In the genomic region with DNA sequence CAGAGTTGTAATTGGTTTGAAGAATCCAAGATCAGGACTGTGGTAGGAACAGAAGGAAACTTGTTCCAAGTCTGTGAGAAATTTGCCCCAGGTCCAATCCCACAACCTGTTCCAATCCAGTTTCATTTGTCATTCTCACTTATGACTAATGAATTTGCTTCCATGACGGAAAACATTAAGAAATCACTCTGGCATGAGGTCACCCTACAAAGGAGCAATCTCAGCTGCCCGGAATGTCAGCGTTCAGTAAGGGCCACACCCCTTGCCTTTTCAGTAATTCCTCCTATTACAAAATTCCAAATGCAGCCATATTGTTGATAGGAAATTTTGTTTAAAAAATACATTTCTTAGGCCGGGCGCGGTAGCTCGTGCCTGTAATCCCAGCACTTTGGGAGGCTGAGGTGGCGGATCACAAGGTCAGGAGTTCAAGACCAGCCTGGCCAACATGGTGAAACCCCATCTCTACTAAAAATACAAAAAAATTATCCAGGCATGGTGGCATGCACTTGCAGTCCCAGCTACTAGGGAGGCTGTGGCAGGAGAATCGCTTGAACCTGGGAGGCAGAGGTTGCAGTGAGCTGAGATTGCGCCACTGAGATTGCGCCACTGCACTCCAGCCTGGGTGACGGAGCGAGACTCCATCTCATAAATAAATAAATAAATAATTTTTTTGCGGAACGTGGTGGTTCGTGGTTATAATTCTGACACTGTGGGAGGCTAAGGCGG, we compare ENCODE assay signal across 8 cellular contexts. TPM values are rescaled to one million over a fixed set of nuclear protein-coding genes. Genes with fewer than 3 reads are reported as not detected.
DNase-seq lines count a peak whose midpoint lies in the region; ATAC-seq and TF ChIP-seq lines count a peak whose summit lies in the region.
"Not testable (repeated sequence)": the region's sequence is repeated elsewhere in the genome, so short reads cannot be mapped to it uniquely, and the experiment has no call there.

No MANE protein-coding gene starts in this region.

- not testable (repeated sequence) for H3K9me3 Mint-ChIP-seq in Caco-2 (ENCODE audit: unreplicated experiment)

- H3K4ac ChIP-seq in trophoblast cell (ENCODE audit: low read depth, low read length): not testable (repeated sequence)

- in situ Hi-C loops in brain microvascular endothelial cell (cut with HindIII; ENCODE audit: low pct_ligation_motif_present, low sequenced_read_pairs): not testable (repeated sequence)

- peak overlapping the region; percentile 26 for H2BK5ac ChIP-seq in trophoblast cell (ENCODE audit: low read depth, low read length, poor library complexity)

- peaks cover 37% of the 10 kb centered on the region for H3K4me1 ChIP-seq in Caco-2
- H3K4me1 ChIP-seq in trophoblast cell (ENCODE audit: control insufficient read depth in 1 of 2, insufficient read depth in 2 of 2, low read length in 2 of 2); upper lobe of left lung: not testable (repeated sequence)

- peak in 2 of 4 donors; percentile 47 to 91 for TF ChIP-seq EP300 in upper lobe of left lung (IDR thresholded peaks at IDR 0.05)

- CTCF ChIA-PET in Caco-2 (lab: Charles Lee): interaction anchor here (0.6 kb wide), 1 partner anchor 16 kb away, joined by 3 read pairs; no protein-coding TSS in a partner anchor

- peak; percentile 86 to 95 for ATAC-seq in upper lobe of left lung (ENCODE audit: low FRiP score in 2 of 2)

- peak overlapping the region; percentile 65 for H3K27ac ChIP-seq in brain microvascular endothelial cell
- H3K27ac ChIP-seq in trophoblast cell (ENCODE audit: low read depth, low read length): peak overlapping the region; percentile 22
- peak overlapping the region; percentile 17 to 69 (median 37) for H3K27ac ChIP-seq in upper lobe of left lung

- H2AK5ac ChIP-seq in trophoblast cell (ENCODE audit: low read length): not testable (repeated sequence)

- H3K36me3 ChIP-seq in Caco-2 (ENCODE audit: control insufficient read depth, insufficient read depth, low read length); brain microvascular endothelial cell (replicated peaks); trophoblast cell (ENCODE audit: control insufficient read depth in 1 of 2, insufficient read depth in 2 of 2, low read length in 2 of 2); upper lobe of left lung: not testable (repeated sequence)

- peak overlapping the region; percentile 23 for H2BK12ac ChIP-seq in trophoblast cell (ENCODE audit: low read length)

- not testable (repeated sequence) for H3K23ac ChIP-seq in trophoblast cell (ENCODE audit: low read length)

- H3K4me3 Mint-ChIP-seq in Caco-2 (ENCODE audit: unreplicated experiment): not testable (repeated sequence)

- H2BK120ac ChIP-seq in trophoblast cell (ENCODE audit: insufficient read depth, low read length, poor library complexity): peak overlapping the region; percentile 75

- H3K14ac ChIP-seq in trophoblast cell (ENCODE audit: low read length): not testable (repeated sequence)

- not testable (repeated sequence) for H3K27me3 Mint-ChIP-seq in Caco-2 (ENCODE audit: insufficient read depth, unreplicated experiment)

- H3K9me3 ChIP-seq in Caco-2; trophoblast cell (ENCODE audit: insufficient read depth, low read depth, low read length); upper lobe of left lung: not testable (repeated sequence)

- WGBS in trophoblast cell (ENCODE audit: extremely low coverage, insufficient coverage, insufficient read length): no CpG with 5 or more reads among the region's 17 CpGs
- 74 to 79% methylated on average over 17 of the region's 17 CpGs for WGBS in upper lobe of left lung, 2 donors

- H3K4me1 Mint-ChIP-seq in Caco-2 (ENCODE audit: low read depth, unreplicated experiment): not testable (repeated sequence)

- not testable (repeated sequence) for H2AFZ ChIP-seq in trophoblast cell (ENCODE audit: insufficient read depth, low read length, poor library complexity)

- not testable (repeated sequence) for H3K27me3 ChIP-seq in Caco-2 (replicated peaks; ENCODE audit: control insufficient read depth, insufficient read depth, low read length); brain microvascular endothelial cell (replicated peaks); trophoblast cell (ENCODE audit: insufficient read depth, low read length); upper lobe of left lung

- not testable (repeated sequence) for H4K12ac ChIP-seq in trophoblast cell (ENCODE audit: low read depth, low read length)

- peaks cover 14% of the 10 kb centered on the region for H3K79me1 ChIP-seq in trophoblast cell (ENCODE audit: low read length)

- H3K9ac ChIP-seq in trophoblast cell (ENCODE audit: low read length): not testable (repeated sequence)

- intact Hi-C loops in Caco-2 (cut with micrococcal nuclease; ENCODE audit: unreplicated experiment): loop anchor here (1.0 to 2.0 kb wide), 2 partner anchors 15 to 34 kb away; no protein-coding TSS in a partner anchor

- TF ChIP-seq POLR2A in upper lobe of left lung (IDR thresholded peaks at IDR 0.05): not testable (repeated sequence)

- H3K4me2 ChIP-seq in trophoblast cell (ENCODE audit: low read length): not testable (repeated sequence)

- not testable (repeated sequence) for H4K8ac ChIP-seq in trophoblast cell (ENCODE audit: low read depth, low read length)

- H4K91ac ChIP-seq in trophoblast cell (ENCODE audit: low read depth, low read length): peak overlapping the region; percentile 87

- H3K27ac Mint-ChIP-seq in Caco-2 (ENCODE audit: unreplicated experiment): peak overlapping the region; percentile 86

- not testable (repeated sequence) for BruUV-seq in Caco-2 (replicated peaks; lab: Mats Ljungman, UMichigan)

- POLR2A ChIA-PET in Caco-2 (lab: Charles Lee): interaction anchor here (1.5 kb wide), 1 partner anchor 65 kb away, joined by 4 read pairs; no protein-coding TSS in a partner anchor

- H3K18ac ChIP-seq in trophoblast cell (ENCODE audit: low read length): not testable (repeated sequence)

- H3K36me3 Mint-ChIP-seq in Caco-2 (ENCODE audit: insufficient read depth, unreplicated experiment): peaks cover 22% of the 10 kb centered on the region

- H3K4me3 ChIP-seq in Caco-2 (ENCODE audit: low read depth, low read length); brain microvascular endothelial cell (ENCODE audit: low read depth, low read length); trophoblast cell (ENCODE audit: low read depth, low read length); upper lobe of left lung: not testable (repeated sequence)

- DNase-seq in Caco-2: peak; percentile 70 to 72
- peak; percentile 61 for DNase-seq in HT-29 (ENCODE audit: low spot score)
- DNase-seq in RPMI7951 (ENCODE audit: low read depth): peak; percentile 91
- peak; percentile 93 for DNase-seq in brain microvascular endothelial cell
- DNase-seq in fibroblast of peridontal ligament (ENCODE audit: extremely low read depth): peak; percentile 99
- DNase-seq in kidney tubule cell (ENCODE audit: low spot score): peak; percentile 96
- peak; percentile 95 to 99 for DNase-seq in trophoblast cell
- peak in 1 of 2 donors; percentile 58 for DNase-seq in upper lobe of left lung

- not testable (repeated sequence) for H3K79me2 ChIP-seq in trophoblast cell (ENCODE audit: control insufficient read depth, insufficient read depth, low read length, poor library complexity)

- not testable (repeated sequence) for TF ChIP-seq CTCF in Caco-2 (IDR thresholded peaks at IDR 0.05; ENCODE audit: insufficient read depth in 1 of 2, low read depth in 1 of 2, low read length in 1 of 2, severe bottlenecking in 1 of 2, unreplicated experiment in 1 of 2); brain microvascular endothelial cell (IDR thresholded peaks at IDR 0.05; ENCODE audit: low read depth, low read length, missing control alignments); upper lobe of left lung (IDR thresholded peaks at IDR 0.05)

RNA-seq across cellular contexts. Expression of a gene that starts 36.3 kb away (rescaled TPM):
- 37.5 and 40.1 TPM in 2 replicates for total RNA-seq in Caco-2 (2022)
- 12.8 and 15.7 TPM in 2 replicates for total RNA-seq in HT-29 (2014; rRNA removed; shearing (Covaris generic))
- total RNA-seq in RPMI7951 (2014; rRNA removed; shearing (Covaris generic)): 13.8 and 16.6 TPM in 2 replicates
- 63.0 and 64.9 TPM in 2 replicates for polyA plus RNA-seq in trophoblast cell (2013)
- 10 to 100 TPM; 16.6 to 58.7 (median 20.0) TPM for total RNA-seq in upper lobe of left lung

RNA-seq across cellular contexts. Expression of a gene that starts 42.0 kb away (rescaled TPM):
- total RNA-seq in Caco-2 (2022) (80.9 and 85.0 TPM in 2 replicates), upper lobe of left lung (100 to 1,000 TPM in 4 of 6 donors, 10 to 100 TPM in 2; 78.4 to 152 (median 104) TPM)
- total RNA-seq in HT-29 (2014; rRNA removed; shearing (Covaris generic)): 23.3 and 26.6 TPM in 2 replicates
- 16.9 and 23.1 TPM in 2 replicates for total RNA-seq in RPMI7951 (2014; rRNA removed; shearing (Covaris generic))
- polyA plus RNA-seq in trophoblast cell (2013): 101 and 104 TPM in 2 replicates
